24 cellular contexts compared by ENCODE assay signal in the genomic region with DNA sequence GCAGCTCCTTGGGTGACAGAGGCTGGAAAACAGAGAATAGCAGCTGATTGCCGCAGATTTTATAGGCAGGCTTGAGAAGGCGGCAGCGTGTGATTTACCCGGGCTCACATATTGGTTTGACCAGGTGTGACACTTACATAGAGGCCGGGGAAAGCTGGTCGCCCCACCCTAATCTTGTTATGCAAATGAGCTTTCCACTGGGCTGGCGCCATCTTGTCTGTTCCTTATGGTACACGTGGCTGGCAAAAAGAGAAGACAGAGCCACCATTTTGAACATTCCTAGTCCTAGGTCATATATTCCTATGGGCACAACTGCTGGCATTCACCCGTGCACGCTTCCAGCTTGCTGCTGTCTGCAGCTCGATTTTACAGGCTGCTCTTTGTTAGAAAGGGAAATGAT. TPM values are rescaled to one million over a fixed set of nuclear protein-coding genes. Genes with fewer than 3 reads are reported as not detected.
DNase-seq lines count a peak whose midpoint lies in the region; ATAC-seq and TF ChIP-seq lines count a peak whose summit lies in the region.
"Had no signal": no experiment of that assay in that cellular context is flagged by ENCODE, and none has a peak within 500 bp of the region (broad histone marks: within the 10 kb centered on the region; RNA-seq: fewer than 3 reads in every experiment).

No MANE protein-coding gene starts in this region.

- no peak overlapping the region for H3K27ac ChIP-seq in GM23338 (ENCODE audit: low read depth)
- no peak overlapping the region for H3K27ac ChIP-seq in osteoblast (ENCODE audit: low read depth, low read length)
- H3K27ac ChIP-seq: 22Rv1 had no signal

- CTCF ChIA-PET in WTC11 (lab: Charles Lee), result interaction anchor here (1.1 to 6.6 kb wide), 7 partner anchors 22 to 216 kb away, joined by 5 to 86 read pairs (median 10); partner anchors contain the start of gene SERINC5

- H3K36me3 Mint-ChIP-seq in GM23338 (ENCODE audit: low read depth), result peaks cover 15% of the 10 kb centered on the region; the same call in 2 of the 3 replicates
- H3K36me3 Mint-ChIP-seq in WTC11, result peaks cover 19% of the 10 kb centered on the region
- no peaks in the 10 kb centered on the region for H3K36me3 Mint-ChIP-seq in activated T-cell treated with anti-CD3 and anti-CD28 coated beads, Interleukin-2, amount 50 U/mL, for 72 hours (ENCODE audit: insufficient read depth in 2 of 2)
- H3K36me3 Mint-ChIP-seq: CD8-positive, alpha-beta T cell had no signal

- DNase-seq in NCI-H146 (lab: John Stamatoyannopoulos, UW) (peak; percentile 12), NCI-H146 treated with DMSO at 0.1 percent for 48 hours (lab: John Stamatoyannopoulos, UW; ENCODE audit: unreplicated experiment) (no peak), GM23338 (ENCODE audit: low spot score) (peak; percentile 15), WTC11 (ENCODE audit: low spot score) (no peak), osteoblast (ENCODE audit: insufficient read length, low spot score, missing footprints) (peak; percentile 15), NCI-H187 (lab: John Stamatoyannopoulos, UW) (no peak)
- DNase-seq in activated T-cell treated with anti-CD3 and anti-CD28 coated beads, Interleukin-2, amount 50 U/mL, for 72 hours, result no peak
- DNase-seq: C1 segment of cervical spinal cord; CD8-positive, alpha-beta T cell; DMS153; GF-D8; KG1; NCI-H1092 treated with DMSO at 0.1 percent for 48 hours; NCI-H1436 treated with DMSO at 0.1 percent for 48 hours; NCI-H2081 treated with DMSO at 0.1 percent for 48 hours; NK-92 treated with Interleukin-12 subunit alpha and Interleukin-12 subunit beta, amount 100 ng/mL, for 24 hours; SIG-M5 had no signal

- peak overlapping the region; percentile 8; the same call in 1 of the 2 replicates for H2AFZ ChIP-seq in GM23338
- H2AFZ ChIP-seq in osteoblast (ENCODE audit: low read length), result no peak overlapping the region

- H3K4me1 Mint-ChIP-seq in GM23338, result peaks cover 10% of the 10 kb centered on the region; the same call in 2 of the 3 replicates
- peaks cover 19% of the 10 kb centered on the region for H3K4me1 Mint-ChIP-seq in WTC11
- H3K4me1 Mint-ChIP-seq in activated T-cell treated with anti-CD3 and anti-CD28 coated beads, Interleukin-2, amount 50 U/mL, for 72 hours (ENCODE audit: low read depth), result no peaks in the 10 kb centered on the region

- H3K27me3 Mint-ChIP-seq in GM23338 (ENCODE audit: insufficient read depth, low read depth, poor library complexity) (no peaks in the 10 kb centered on the region), WTC11 (ENCODE audit: low read depth) (no peaks in the 10 kb centered on the region; the same call in 1 of the 2 replicates)
- no peaks in the 10 kb centered on the region for H3K27me3 Mint-ChIP-seq in activated T-cell treated with anti-CD3 and anti-CD28 coated beads, Interleukin-2, amount 50 U/mL, for 72 hours (ENCODE audit: low read depth)

- H3K36me3 ChIP-seq in GM23338 (ENCODE audit: insufficient read depth) (peaks cover 4% of the 10 kb centered on the region; the same call in 1 of the 2 replicates), osteoblast (ENCODE audit: insufficient read depth, low read length) (no peaks in the 10 kb centered on the region)
- H3K36me3 ChIP-seq: HAP-1 had no signal

- H4K20me1 ChIP-seq in GM23338 (replicated peaks; ENCODE audit: insufficient read depth) (no peaks in the 10 kb centered on the region), osteoblast (ENCODE audit: insufficient read depth, low read length) (no peaks in the 10 kb centered on the region)

- H3K79me2 ChIP-seq in GM23338 (replicated peaks; ENCODE audit: insufficient read depth) (no peaks in the 10 kb centered on the region), osteoblast (ENCODE audit: insufficient read depth, low read length) (no peaks in the 10 kb centered on the region)

- POLR2A ChIA-PET in WTC11 (lab: Charles Lee), result no interaction called here

- H3K4me1 ChIP-seq in GM23338 (ENCODE audit: insufficient read depth) (peaks cover 15% of the 10 kb centered on the region), osteoblast (ENCODE audit: insufficient read depth, low read length) (no peaks in the 10 kb centered on the region)
- H3K4me1 ChIP-seq: HAP-1 had no signal

- H3K9me2 ChIP-seq in GM23338 (ENCODE audit: insufficient read depth), result no peaks in the 10 kb centered on the region

- no peaks in the 10 kb centered on the region for H3K27me3 ChIP-seq in GM23338 (ENCODE audit: insufficient read depth)
- H3K27me3 ChIP-seq in osteoblast (ENCODE audit: insufficient read depth, low read length), result no peaks in the 10 kb centered on the region

- TF ChIP-seq CTCF in GM23338 (conservative IDR thresholded peaks at IDR 0.05; ENCODE audit: low read depth in 2 of 2) (no peak), WTC11 (IDR thresholded peaks at IDR 0.05) (no peak), osteoblast (IDR thresholded peaks at IDR 0.05; ENCODE audit: extremely low read depth, low read depth, low read length) (no peak)

- H3K9me3 Mint-ChIP-seq in GM23338 (peaks cover 36% of the 10 kb centered on the region), WTC11 (peaks cover 26% of the 10 kb centered on the region)
- no peaks in the 10 kb centered on the region for H3K9me3 Mint-ChIP-seq in activated T-cell treated with anti-CD3 and anti-CD28 coated beads, Interleukin-2, amount 50 U/mL, for 72 hours
- H3K9me3 Mint-ChIP-seq: CD8-positive, alpha-beta T cell had no signal

- H3K4me3 Mint-ChIP-seq in GM23338 (no peak overlapping the region), WTC11 (no peak overlapping the region)
- no peak overlapping the region for H3K4me3 Mint-ChIP-seq in activated T-cell treated with anti-CD3 and anti-CD28 coated beads, Interleukin-2, amount 50 U/mL, for 72 hours
- H3K4me3 Mint-ChIP-seq: CD8-positive, alpha-beta T cell had no signal

- peaks cover 7% of the 10 kb centered on the region; the same call in 1 of the 2 replicates for H3F3A ChIP-seq in GM23338 (replicated peaks; ENCODE audit: low read depth)

- H3K9me3 ChIP-seq in osteoblast (ENCODE audit: low read depth, low read length), result no peaks in the 10 kb centered on the region
- H3K9me3 ChIP-seq: HAP-1 had no signal

- H3K4me2 ChIP-seq in GM23338 (no peak overlapping the region), osteoblast (ENCODE audit: insufficient read depth, low read length) (no peak overlapping the region)

- ATAC-seq in GM23338, result no peak
- ATAC-seq in WTC11, result peak; percentile 24; the same call in 1 of the 2 replicates
- no peak for ATAC-seq in activated T-cell treated with anti-CD3 and anti-CD28 coated beads, Interleukin-2, amount 50 U/mL, for 72 hours (replicated peaks in 1 of 2)
- no peak for ATAC-seq in HG03378 (IDR thresholded peaks at IDR 0.05; ENCODE audit: unreplicated experiment)
- ATAC-seq: CD8-positive, alpha-beta T cell; Panc1; SK-N-SH treated with all-trans-retinoic acid at 6 μM for 48 hours had no signal

- no peak overlapping the region for H3K4me3 ChIP-seq in GM23338
- no peak overlapping the region for H3K4me3 ChIP-seq in osteoblast (ENCODE audit: insufficient read depth, low read length)
- H3K4me3 ChIP-seq: HAP-1 had no signal

- H3K27ac Mint-ChIP-seq in GM23338 (no peak overlapping the region), WTC11 (no peak overlapping the region)
- no peak overlapping the region for H3K27ac Mint-ChIP-seq in activated T-cell treated with anti-CD3 and anti-CD28 coated beads, Interleukin-2, amount 50 U/mL, for 72 hours
- H3K27ac Mint-ChIP-seq: CD8-positive, alpha-beta T cell had no signal

TF ChIP-seq in WTC11, 78 proteins besides CTCF, POLR2A, EP300 and RAD21 (continues in another document):
- TF ChIP-seq E2F5 (CRISPR knock-in tag; IDR thresholded peaks at IDR 0.05) (no peak), CREM (CRISPR knock-in tag; IDR thresholded peaks at IDR 0.05) (no peak)
- TF ChIP-seq, protein P1, sequence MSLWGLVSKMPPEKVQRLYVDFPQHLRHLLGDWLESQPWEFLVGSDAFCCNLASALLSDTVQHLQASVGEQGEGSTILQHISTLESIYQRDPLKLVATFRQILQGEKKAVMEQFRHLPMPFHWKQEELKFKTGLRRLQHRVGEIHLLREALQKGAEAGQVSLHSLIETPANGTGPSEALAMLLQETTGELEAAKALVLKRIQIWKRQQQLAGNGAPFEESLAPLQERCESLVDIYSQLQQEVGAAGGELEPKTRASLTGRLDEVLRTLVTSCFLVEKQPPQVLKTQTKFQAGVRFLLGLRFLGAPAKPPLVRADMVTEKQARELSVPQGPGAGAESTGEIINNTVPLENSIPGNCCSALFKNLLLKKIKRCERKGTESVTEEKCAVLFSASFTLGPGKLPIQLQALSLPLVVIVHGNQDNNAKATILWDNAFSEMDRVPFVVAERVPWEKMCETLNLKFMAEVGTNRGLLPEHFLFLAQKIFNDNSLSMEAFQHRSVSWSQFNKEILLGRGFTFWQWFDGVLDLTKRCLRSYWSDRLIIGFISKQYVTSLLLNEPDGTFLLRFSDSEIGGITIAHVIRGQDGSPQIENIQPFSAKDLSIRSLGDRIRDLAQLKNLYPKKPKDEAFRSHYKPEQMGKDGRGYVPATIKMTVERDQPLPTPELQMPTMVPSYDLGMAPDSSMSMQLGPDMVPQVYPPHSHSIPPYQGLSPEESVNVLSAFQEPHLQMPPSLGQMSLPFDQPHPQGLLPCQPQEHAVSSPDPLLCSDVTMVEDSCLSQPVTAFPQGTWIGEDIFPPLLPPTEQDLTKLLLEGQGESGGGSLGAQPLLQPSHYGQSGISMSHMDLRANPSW (CRISPR knock-in tag; conservative IDR thresholded peaks at IDR 0.05; ENCODE audit: low read depth), result no peak

RNA-seq across cellular contexts. Expression of gene SPZ1, which starts 11.3 kb away (rescaled TPM):
- total RNA-seq in GM23338 (2014; rRNA removed; shearing (Covaris generic)), result not detected in 2 replicates
- not detected in 2 replicates for polyA plus RNA-seq in GM23338 (2016; fragmentation: Nextera tagmentation; extraction: Ambion mirVana)
- not detected in 3 replicates for total RNA-seq in WTC11 (2021)
- not detected in 2 replicates for total RNA-seq in osteoblast
- total RNA-seq in activated T-cell treated with anti-CD3 and anti-CD28 coated beads, Interleukin-2, amount 50 U/mL, for 72 hours, result not detected
- total RNA-seq: CD8-positive, alpha-beta T cell; HT1080; NCI-H460 had no signal

RNA-seq across cellular contexts. Expression of gene SERINC5, which starts 52.7 kb away (rescaled TPM):
- 101 and 107 TPM in 2 replicates for total RNA-seq in GM23338 (2014; rRNA removed; shearing (Covaris generic))
- 32.3 and 34.0 TPM in 2 replicates for polyA plus RNA-seq in GM23338 (2016; fragmentation: Nextera tagmentation; extraction: Ambion mirVana)
- total RNA-seq in WTC11 (2021) (128 to 139 TPM (median 139 TPM) in 3 replicates), osteoblast (94.3 and 96.3 TPM in 2 replicates)
- total RNA-seq in activated T-cell treated with anti-CD3 and anti-CD28 coated beads, Interleukin-2, amount 50 U/mL, for 72 hours, result 10 to 100 TPM; 41.1 to 48.3 TPM

Comparison
In these comparisons a context has a peak if more than half of its experiments do, and no peak if none do; other contexts are left out.
1. DNase-seq: peak in NCI-H146 (single experiment), GM23338 (single experiment) and osteoblast (single experiment); none in NCI-H146 treated with DMSO at 0.1 percent for 48 hours (single experiment), WTC11 (single experiment), activated T-cell treated with anti-CD3 and anti-CD28 coated beads, Interleukin-2, amount 50 U/mL, for 72 hours (0 of 2) and NCI-H187 (0 of 2).